1 cellular context compared by ENCODE assay signal in the genomic region with DNA sequence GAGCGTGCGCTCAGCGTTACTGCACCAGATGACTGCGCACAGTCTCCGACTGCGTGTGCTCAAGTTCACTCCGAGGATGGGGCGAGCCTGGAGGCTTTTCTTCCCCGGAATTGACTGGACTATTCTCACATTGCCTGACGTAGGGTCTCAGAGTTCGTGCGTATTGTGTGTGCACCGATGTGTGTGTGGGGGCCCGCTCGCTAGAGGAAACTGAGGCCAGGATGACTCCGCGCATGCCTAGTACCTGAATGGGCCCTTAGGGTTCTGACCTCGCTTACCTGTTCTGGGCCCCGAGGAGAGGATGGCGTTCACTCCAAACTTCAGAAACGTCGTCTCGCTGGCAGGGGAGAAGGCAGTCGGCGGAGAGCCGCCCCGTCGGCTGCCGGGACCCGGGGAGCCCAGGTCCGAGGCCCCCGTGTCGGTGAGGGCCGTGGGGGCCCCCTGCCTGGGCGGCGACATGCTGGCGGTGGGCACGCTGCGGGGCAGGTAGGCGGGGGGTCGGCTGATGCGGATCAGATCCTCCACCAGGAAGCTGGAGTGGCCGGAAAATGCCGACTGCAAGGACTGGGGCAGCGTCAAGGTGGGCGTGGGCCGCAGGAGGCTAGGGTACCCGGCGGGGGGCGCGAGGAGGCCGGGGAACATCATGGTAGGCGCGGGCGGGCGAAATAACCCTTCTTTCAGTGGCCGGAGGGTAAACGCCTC.
TF ChIP-seq lines count a peak whose summit lies in the region.

No MANE protein-coding gene starts in this region.

TF ChIP-seq in H1, 55 proteins besides CTCF, POLR2A, EP300 and RAD21:
- TF ChIP-seq NRF1 (IDR thresholded peaks at IDR 0.05; ENCODE audit: low read depth, low read length) (no peak), BRCA1 (IDR thresholded peaks at IDR 0.05; ENCODE audit: low read depth, low read length) (no peak), CEBPB (IDR thresholded peaks at IDR 0.05; ENCODE audit: low read depth, low read length) (no peak), KDM5A (IDR thresholded peaks at IDR 0.05; ENCODE audit: low read length) (no peak), SUZ12 (IDR thresholded peaks at IDR 0.05; ENCODE audit: low read length) (peak; percentile 28), JUND (IDR thresholded peaks at IDR 0.05; ENCODE audit: low read length) (no peak), RNF2 (IDR thresholded peaks at IDR 0.05; ENCODE audit: borderline replicate concordance, low read depth, low read length, missing control alignments, poor library complexity, severe bottlenecking) (peak; percentile 85), EZH2 (IDR thresholded peaks at IDR 0.05; ENCODE audit: low read depth, low read length, severe bottlenecking) (peak; percentile 26), MAFK (IDR thresholded peaks at IDR 0.05; ENCODE audit: low read depth, low read length) (no peak), SIX5 (IDR thresholded peaks at IDR 0.05; ENCODE audit: low read depth, low read length) (no peak), CTBP2 (IDR thresholded peaks at IDR 0.05; ENCODE audit: borderline replicate concordance, insufficient read depth, insufficient read length, low read length) (no peak), GTF2F1 (IDR thresholded peaks at IDR 0.05; ENCODE audit: borderline replicate concordance, low read depth, low read length) (no peak)
